ENCODE assay signal across 1 cellular context in genomic region chr5:135930029-135930948, GRCh38.
A peak's percentile ranks its signal among the peaks of the same experiment; 100 is the strongest.
TF ChIP-seq lines count a peak whose summit lies in the region.

No MANE protein-coding gene starts in this region.

TF ChIP-seq in HepG2, 621 proteins besides CTCF, POLR2A, EP300 and RAD21 (continued from another document and continues in another):
- TF ChIP-seq RFX5 (IDR thresholded peaks at IDR 0.05; ENCODE audit: low read depth, low read length) (no peak), ZIK1 (CRISPR knock-in tag; IDR thresholded peaks at IDR 0.05; ENCODE audit: borderline replicate concordance, low read depth) (no peak), ZNF138 (CRISPR knock-in tag; IDR thresholded peaks at IDR 0.05; ENCODE audit: low read depth) (no peak), HOXD1 (CRISPR knock-in tag; IDR thresholded peaks at IDR 0.05) (no peak), HNF1A (IDR thresholded peaks at IDR 0.05; ENCODE audit: low read depth) (no peak), HNF1A (CRISPR knock-in tag; IDR thresholded peaks at IDR 0.05; ENCODE audit: borderline replicate concordance) (no peak), ZSCAN20 (CRISPR knock-in tag; IDR thresholded peaks at IDR 0.05; ENCODE audit: borderline replicate concordance) (no peak), NFE2L1 (CRISPR knock-in tag; IDR thresholded peaks at IDR 0.05; ENCODE audit: borderline replicate concordance) (no peak), DZIP1 (CRISPR knock-in tag; IDR thresholded peaks at IDR 0.05) (no peak), MTA3 (CRISPR knock-in tag; IDR thresholded peaks at IDR 0.05) (no peak), MAFK (conservative IDR thresholded peaks at IDR 0.05 in 1 of 2, IDR thresholded peaks at IDR 0.05 in 1 of 2; ENCODE audit: low read length in 2 of 2) (no peak), SMARCE1 (IDR thresholded peaks at IDR 0.05; ENCODE audit: borderline replicate concordance) (no peak), CSRNP2 (CRISPR knock-in tag; conservative IDR thresholded peaks at IDR 0.05; ENCODE audit: low read depth) (no peak), ZBTB14 (CRISPR knock-in tag; IDR thresholded peaks at IDR 0.05) (no peak; the same call in 1 of the 2 replicates), UBTF (CRISPR knock-in tag; IDR thresholded peaks at IDR 0.05) (peak; percentile 67; the same call in 1 of the 2 replicates), ZNF766 (CRISPR knock-in tag; IDR thresholded peaks at IDR 0.05; ENCODE audit: borderline replicate concordance) (no peak), LCORL (IDR thresholded peaks at IDR 0.05) (no peak), LCORL (CRISPR knock-in tag; IDR thresholded peaks at IDR 0.05) (no peak; the same call in 1 of the 2 replicates), DR1 (CRISPR knock-in tag; IDR thresholded peaks at IDR 0.05) (no peak; the same call in 1 of the 2 replicates), MNT (IDR thresholded peaks at IDR 0.05) (no peak), BORCS8-MEF2B (CRISPR knock-in tag; IDR thresholded peaks at IDR 0.05) (no peak; the same call in 1 of the 2 replicates), ARID3A (IDR thresholded peaks at IDR 0.05; ENCODE audit: low read depth, low read length) (no peak), SIN3B (IDR thresholded peaks at IDR 0.05; ENCODE audit: low read length) (no peak), MEIS1 (CRISPR knock-in tag; IDR thresholded peaks at IDR 0.05; ENCODE audit: borderline replicate concordance) (no peak), ZNF274 (CRISPR knock-in tag; IDR thresholded peaks at IDR 0.05) (peak; percentile 69; the same call in 1 of the 2 replicates), ZNF260 (CRISPR knock-in tag; IDR thresholded peaks at IDR 0.05; ENCODE audit: borderline replicate concordance, low read depth) (no peak), ZFAT (CRISPR knock-in tag; conservative IDR thresholded peaks at IDR 0.05) (no peak), MLLT10 (CRISPR knock-in tag; IDR thresholded peaks at IDR 0.05) (no peak), AKNA (CRISPR knock-in tag; IDR thresholded peaks at IDR 0.05; ENCODE audit: borderline replicate concordance) (no peak), RFX3 (CRISPR knock-in tag; IDR thresholded peaks at IDR 0.05) (no peak), CREB1 (IDR thresholded peaks at IDR 0.05) (no peak), CREB1 (CRISPR knock-in tag; IDR thresholded peaks at IDR 0.05) (no peak)
